Comparison of ENCODE assay signal across 28 cellular contexts in genomic region chr1:74425669-74426068, GRCh38.
DNase-seq lines count a peak whose midpoint lies in the region; ATAC-seq and TF ChIP-seq lines count a peak whose summit lies in the region.
"Had no signal": no experiment of that assay in that cellular context is flagged by ENCODE, and none has a peak within 500 bp of the region (broad histone marks: within the 10 kb centered on the region; RNA-seq: fewer than 3 reads in every experiment).

No MANE protein-coding gene starts in this region.

- peak overlapping the region; percentile 49 for H3K27ac Mint-ChIP-seq in nephron progenitor cell
- H3K27ac Mint-ChIP-seq: activated naive CD8-positive, alpha-beta T cell treated with anti-CD3 and anti-CD28 coated beads, Interleukin-2, amount 10 ng/mL, durations not matched to agents 7 days and 5 days; CD8-positive, alpha-beta memory T cell; immature natural killer cell; stimulated activated naive CD8-positive, alpha-beta T cell treated with anti-CD3 and anti-CD28 coated beads, Interleukin-15, amount 100 ng/mL, for 72 hours; T-cell had no signal

- H3K27me3 ChIP-seq in ACC112 (ENCODE audit: insufficient read depth, low read length), result no peaks in the 10 kb centered on the region
- no peaks in the 10 kb centered on the region for H3K27me3 ChIP-seq in WERI-Rb-1 (ENCODE audit: insufficient read depth, low read depth, severe bottlenecking)
- H3K27me3 ChIP-seq in BE2C, result no peaks in the 10 kb centered on the region
- H3K27me3 ChIP-seq: esophagus squamous epithelium, spleen, tibial artery had no signal

- no peaks in the 10 kb centered on the region for H3K27me3 Mint-ChIP-seq in nephron progenitor cell (ENCODE audit: low read depth, poor library complexity)
- H3K27me3 Mint-ChIP-seq: CD8-positive, alpha-beta memory T cell; stimulated activated naive CD8-positive, alpha-beta T cell treated with anti-CD3 and anti-CD28 coated beads, Interleukin-15, amount 100 ng/mL, for 72 hours had no signal

- no peaks in the 10 kb centered on the region for H3K36me3 ChIP-seq in ACC112 (ENCODE audit: insufficient read depth, low read length)
- H3K36me3 ChIP-seq in WERI-Rb-1, result no peaks in the 10 kb centered on the region
- H3K36me3 ChIP-seq in BE2C, result no peaks in the 10 kb centered on the region
- H3K36me3 ChIP-seq: esophagus squamous epithelium, left lung, spleen, tibial artery had no signal

- no peak overlapping the region for H3K27ac ChIP-seq in ACC112 (ENCODE audit: low read depth, low read length)
- H3K27ac ChIP-seq in WERI-Rb-1, result peak overlapping the region; percentile 59
- H3K27ac ChIP-seq: esophagus squamous epithelium, left lung, spleen had no signal

- peak overlapping the region; percentile 6 for H2AFZ ChIP-seq in ACC112 (ENCODE audit: low read length, unreplicated experiment)

- no peak overlapping the region for H3K4me3 ChIP-seq in ACC112 (ENCODE audit: low read depth, low read length)
- H3K4me3 ChIP-seq in WERI-Rb-1 (ENCODE audit: low read depth, low read length), result no peak overlapping the region
- no peak overlapping the region for H3K4me3 ChIP-seq in BE2C (ENCODE audit: low read depth, low read length)
- H3K4me3 ChIP-seq: esophagus squamous epithelium, left lung, spleen had no signal

- H3K9me3 ChIP-seq in WERI-Rb-1 (ENCODE audit: severe bottlenecking), result no peaks in the 10 kb centered on the region
- H3K9me3 ChIP-seq in BE2C, result no peaks in the 10 kb centered on the region
- H3K9me3 ChIP-seq: esophagus squamous epithelium, left lung, spleen, tibial artery had no signal

- DNase-seq in WERI-Rb-1 (no peak), glomerular visceral epithelial cell (ENCODE audit: extremely low spot score) (peak; percentile 37), nephron progenitor cell (no peak), BE2C (no peak), pons (ENCODE audit: low spot score) (no peak), NCI-H2107 (lab: John Stamatoyannopoulos, UW) (no peak)
- DNase-seq: ACHN; activated CD4-positive, alpha-beta T cell treated with anti-CD3 and anti-CD28 coated beads, Interleukin-2, amount 50 U/mL, for 1 hour; activated CD4-positive, CD25-positive, alpha-beta regulatory T cell; activated effector memory CD4-positive, alpha-beta T cell treated with Interleukin-2 at 50 U/mL for 16 hours; activated naive CD8-positive, alpha-beta T cell treated with anti-CD3 and anti-CD28 coated beads, Interleukin-2, amount 10 ng/mL, durations not matched to agents 7 days and 5 days; activated T-cell treated with anti-CD3 and anti-CD28 coated beads, Interleukin-2, amount 50 U/mL, for 1 hour; CD8-positive, alpha-beta memory T cell; DMS 273 treated with DMSO at 0.1 percent for 48 hours; esophagus squamous epithelium; immature natural killer cell; left lung; mesendoderm; NCI-H146; NCI-H446; NCI-H774; spleen; stimulated activated CD8-positive, alpha-beta memory T cell treated with anti-CD3 and anti-CD28 coated beads, Interleukin-4, amount 100 ng/mL, for 48 hours; stimulated activated naive CD8-positive, alpha-beta T cell treated with anti-CD3 and anti-CD28 coated beads, Interleukin-15, amount 100 ng/mL, for 72 hours; T-cell; tibial artery had no signal

- H3K36me3 Mint-ChIP-seq in nephron progenitor cell (ENCODE audit: low read depth), result no peaks in the 10 kb centered on the region
- H3K36me3 Mint-ChIP-seq: activated naive CD8-positive, alpha-beta T cell treated with anti-CD3 and anti-CD28 coated beads, Interleukin-2, amount 10 ng/mL, durations not matched to agents 7 days and 5 days; CD8-positive, alpha-beta memory T cell; immature natural killer cell; T-cell had no signal

- ATAC-seq in HG02678 (IDR thresholded peaks at IDR 0.05; ENCODE audit: unreplicated experiment), result no peak
- ATAC-seq: left lung; stimulated activated naive CD8-positive, alpha-beta T cell treated with anti-CD3 and anti-CD28 coated beads, Interleukin-15, amount 100 ng/mL, for 72 hours; T-cell had no signal

- no peaks in the 10 kb centered on the region for H3K4me1 ChIP-seq in ACC112 (ENCODE audit: control insufficient read depth, insufficient read depth, low read length, unreplicated experiment)
- H3K4me1 ChIP-seq in BE2C, result no peaks in the 10 kb centered on the region
- H3K4me1 ChIP-seq: esophagus squamous epithelium, left lung, spleen had no signal

- peaks cover 17% of the 10 kb centered on the region for H3K4me1 Mint-ChIP-seq in nephron progenitor cell
- H3K4me1 Mint-ChIP-seq: activated naive CD8-positive, alpha-beta T cell treated with anti-CD3 and anti-CD28 coated beads, Interleukin-2, amount 10 ng/mL, durations not matched to agents 7 days and 5 days; CD8-positive, alpha-beta memory T cell; immature natural killer cell; stimulated activated naive CD8-positive, alpha-beta T cell treated with anti-CD3 and anti-CD28 coated beads, Interleukin-15, amount 100 ng/mL, for 72 hours; T-cell had no signal

- no peak overlapping the region for H3K4me3 Mint-ChIP-seq in nephron progenitor cell
- H3K4me3 Mint-ChIP-seq: activated naive CD8-positive, alpha-beta T cell treated with anti-CD3 and anti-CD28 coated beads, Interleukin-2, amount 10 ng/mL, durations not matched to agents 7 days and 5 days; CD8-positive, alpha-beta memory T cell; immature natural killer cell; stimulated activated naive CD8-positive, alpha-beta T cell treated with anti-CD3 and anti-CD28 coated beads, Interleukin-15, amount 100 ng/mL, for 72 hours; T-cell had no signal

- no peaks in the 10 kb centered on the region for H3K79me2 ChIP-seq in ACC112 (ENCODE audit: control insufficient read depth, insufficient read depth, low read length, unreplicated experiment)

- TF ChIP-seq CTCF in WERI-Rb-1 (IDR thresholded peaks at IDR 0.05; ENCODE audit: low read depth, low read length), result no peak
- TF ChIP-seq CTCF in nephron progenitor cell (IDR thresholded peaks at IDR 0.05), result no peak
- TF ChIP-seq CTCF in BE2C (IDR thresholded peaks at IDR 0.05; ENCODE audit: low read depth, low read length), result no peak

- H3K9me3 Mint-ChIP-seq in nephron progenitor cell, result no peaks in the 10 kb centered on the region
- H3K9me3 Mint-ChIP-seq: activated naive CD8-positive, alpha-beta T cell treated with anti-CD3 and anti-CD28 coated beads, Interleukin-2, amount 10 ng/mL, durations not matched to agents 7 days and 5 days; stimulated activated naive CD8-positive, alpha-beta T cell treated with anti-CD3 and anti-CD28 coated beads, Interleukin-15, amount 100 ng/mL, for 72 hours had no signal
